19 cellular contexts compared by ENCODE assay signal in the genomic region with DNA sequence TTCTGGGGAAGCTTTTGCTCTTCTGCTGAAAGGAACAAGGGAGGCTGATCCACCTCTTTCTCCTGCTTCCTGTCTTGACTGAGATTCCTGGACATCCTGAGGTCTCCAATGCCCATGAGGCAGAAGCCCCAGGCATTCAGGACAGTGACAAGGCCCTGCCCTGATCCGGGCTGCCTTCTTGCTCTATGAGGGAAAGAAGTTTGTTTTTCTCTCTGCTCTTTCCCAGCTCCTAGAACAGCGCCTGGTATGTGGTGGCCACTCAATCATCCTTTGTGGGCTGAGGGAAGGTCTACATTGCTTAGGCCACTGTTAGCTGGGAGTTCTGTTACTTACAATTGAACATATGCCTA. TPM values are rescaled to one million over a fixed set of nuclear protein-coding genes. Genes with fewer than 3 reads are reported as not detected.
"Had no signal": no experiment of that assay in that cellular context is flagged by ENCODE, and none has a peak within 500 bp of the region (broad histone marks: within the 10 kb centered on the region; RNA-seq: fewer than 3 reads in every experiment).

No MANE protein-coding gene starts in this region.

- H3K27me3 ChIP-seq: MG63, SJCRH30 had no signal

- H3K4me1 ChIP-seq: SJCRH30 had no signal

- DNase-seq: IMR-90, Karpas-422, KG1, MG63, NCI-H1092, NCI-H1105 treated with DMSO at 0.1 percent for 48 hours, NCI-H1417 treated with DMSO at 0.1 percent for 48 hours, NCI-H146, NCI-H1930, NCI-H2081, NCI-H2107, NCI-H2227 treated with DMSO at 0.1 percent for 48 hours, NCI-H526 treated with DMSO at 0.1 percent for 48 hours, NCI-H774, RPMI8226, SHP77 treated with DMSO at 0.1 percent for 48 hours, SJCRH30 had no signal

- H3K27ac ChIP-seq: HL-60, SJCRH30 had no signal

- H3K4me3 ChIP-seq: MG63, SJCRH30 had no signal

- FAIRE-seq: RCC 7860 had no signal

- H3K36me3 ChIP-seq: MG63, SJCRH30 had no signal

- H3K9me3 ChIP-seq: MG63, SJCRH30 had no signal

RNA-seq across cellular contexts. Expression of gene NOX5, which starts 52.1 kb away (rescaled TPM):
- total RNA-seq: IMR-90, SJCRH30 had no signal
